15 cellular contexts compared by ENCODE assay signal in genomic region chr5:96664669-96665068, GRCh38. TPM values are rescaled to one million over a fixed set of nuclear protein-coding genes. Genes with fewer than 3 reads are reported as not detected.
DNase-seq lines count a peak whose midpoint lies in the region; ATAC-seq and TF ChIP-seq lines count a peak whose summit lies in the region.
"Had no signal": no experiment of that assay in that cellular context is flagged by ENCODE, and none has a peak within 500 bp of the region (broad histone marks: within the 10 kb centered on the region; RNA-seq: fewer than 3 reads in every experiment).

No MANE protein-coding gene starts in this region.

- no peak overlapping the region for H3K27ac ChIP-seq in CD8-positive, alpha-beta memory T cell (ENCODE audit: low read depth, low read length)
- H3K27ac ChIP-seq in mammary epithelial cell (ENCODE audit: insufficient read depth, low read depth, low read length) (no peak overlapping the region), spleen (peak overlapping the region in 1 of 8 donors; percentile 16), ovary (no peak overlapping the region)
- H3K27ac ChIP-seq: psoas muscle, SJCRH30 had no signal

- peaks cover 0 to 24% (median 2%) of the 10 kb centered on the region in 3 donors for H3K36me3 Mint-ChIP-seq in CD8-positive, alpha-beta memory T cell
- H3K36me3 Mint-ChIP-seq in progenitor cell of endocrine pancreas (ENCODE audit: insufficient read depth): peaks cover 2% of the 10 kb centered on the region

- CTCF ChIA-PET in CD8-positive, alpha-beta memory T cell (lab: Charles Lee): no interaction called here
- CTCF ChIA-PET in mammary epithelial cell (lab: Charles Lee; ENCODE audit: low non-redundant PET): no interaction called here

- no peak for TF ChIP-seq POLR2A in spleen (IDR thresholded peaks at IDR 0.05)
- no peak for TF ChIP-seq POLR2A in ovary (IDR thresholded peaks at IDR 0.05)

- no peak overlapping the region for H2AFZ ChIP-seq in mammary epithelial cell (ENCODE audit: low read depth, low read length)

- no peaks in the 10 kb centered on the region for H3K27me3 ChIP-seq in CD8-positive, alpha-beta memory T cell (ENCODE audit: insufficient read depth, low read length, poor library complexity, severe bottlenecking)
- H3K27me3 ChIP-seq in mammary epithelial cell (ENCODE audit: insufficient read depth, low read length): no peaks in the 10 kb centered on the region
- H3K27me3 ChIP-seq in spleen (replicated peaks in 1 of 7): no peaks in the 10 kb centered on the region
- no peaks in the 10 kb centered on the region for H3K27me3 ChIP-seq in ovary
- H3K27me3 ChIP-seq: SJCRH30 had no signal

- H3K79me2 ChIP-seq in mammary epithelial cell (ENCODE audit: insufficient read depth, low read length): peaks cover 68% of the 10 kb centered on the region

- H3K4me3 ChIP-seq in CD8-positive, alpha-beta memory T cell (ENCODE audit: low read length): no peak overlapping the region
- peak overlapping the region in 2 of 3 experiments; percentile 94 to 99 for H3K4me3 ChIP-seq in mammary epithelial cell (replicated peaks in 1 of 3; ENCODE audit: insufficient read depth in 1 of 3, low read depth in 2 of 3, low read length in 3 of 3)
- no peak overlapping the region for H3K4me3 ChIP-seq in spleen
- H3K4me3 ChIP-seq in ovary: no peak overlapping the region
- H3K4me3 ChIP-seq: psoas muscle, SJCRH30 had no signal

- DNase-seq in CD8-positive, alpha-beta memory T cell: peak in 2 of 5 donors; percentile 11 to 30
- DNase-seq in OCI-M1 (lab: John Stamatoyannopoulos, UW) (peak; percentile 81), mammary epithelial cell (no peak), progenitor cell of endocrine pancreas (ENCODE audit: low spot score, unreplicated experiment) (no peak), NCI-H82 treated with DMSO at 0.1 percent for 48 hours (lab: John Stamatoyannopoulos, UW; ENCODE audit: unreplicated experiment) (no peak), spleen (no peak), ovary (no peak)
- DNase-seq: activated CD4-positive, alpha-beta T cell treated with anti-CD3 and anti-CD28 coated beads, Interleukin-2, amount 10 ng/mL, durations not matched to agents 24 days and 14 days; activated T-cell treated with anti-CD3 and anti-CD28 coated beads, Interleukin-2, amount 50 U/mL, for 1 hour; Kasumi-1; NCI-H446; psoas muscle; SJCRH30; T1000 had no signal

- H4K20me1 ChIP-seq in mammary epithelial cell (ENCODE audit: insufficient read depth, low read length): no peaks in the 10 kb centered on the region

- peaks cover 62 to 83% (median 81%) of the 10 kb centered on the region in 3 donors for H3K4me1 Mint-ChIP-seq in CD8-positive, alpha-beta memory T cell
- peaks cover 27% of the 10 kb centered on the region for H3K4me1 Mint-ChIP-seq in progenitor cell of endocrine pancreas (ENCODE audit: low read depth)

- POLR2A ChIA-PET in CD8-positive, alpha-beta memory T cell (lab: Charles Lee): interaction anchor here (0.7 kb wide), 1 partner anchor 9 kb away, joined by 3 read pairs; no protein-coding TSS in a partner anchor

- no peaks in the 10 kb centered on the region for H3K27me3 Mint-ChIP-seq in CD8-positive, alpha-beta memory T cell
- H3K27me3 Mint-ChIP-seq in progenitor cell of endocrine pancreas: peaks cover 3% of the 10 kb centered on the region

- in situ Hi-C loops in mammary epithelial cell (cut with MboI; ENCODE audit: low sequenced_read_pairs in 2 of 2): loop anchor here in 1 of 2 donors (10.0 kb wide), 1 partner anchor 50 kb away; no protein-coding TSS in a partner anchor

- no peaks in the 10 kb centered on the region for H3K9me3 ChIP-seq in CD8-positive, alpha-beta memory T cell (ENCODE audit: low read length)
- H3K9me3 ChIP-seq in mammary epithelial cell (replicated peaks; ENCODE audit: insufficient read depth, low read length): no peaks in the 10 kb centered on the region
- no peaks in the 10 kb centered on the region for H3K9me3 ChIP-seq in spleen
- no peaks in the 10 kb centered on the region for H3K9me3 ChIP-seq in ovary
- H3K9me3 ChIP-seq: psoas muscle, SJCRH30 had no signal

- TF ChIP-seq EP300 in ovary (IDR thresholded peaks at IDR 0.05): no peak

- no peaks in the 10 kb centered on the region for H3K9me3 Mint-ChIP-seq in CD8-positive, alpha-beta memory T cell
- no peaks in the 10 kb centered on the region for H3K9me3 Mint-ChIP-seq in progenitor cell of endocrine pancreas (ENCODE audit: low read depth)
- H3K9me3 Mint-ChIP-seq: activated CD4-positive, alpha-beta T cell treated with anti-CD3 and anti-CD28 coated beads, Interleukin-2, amount 10 ng/mL, durations not matched to agents 24 days and 14 days had no signal

- no peak for TF ChIP-seq CTCF in mammary epithelial cell (conservative IDR thresholded peaks at IDR 0.05 in 1 of 2, IDR thresholded peaks at IDR 0.05 in 1 of 2; ENCODE audit: extremely low read depth in 1 of 2, insufficient read depth in 1 of 2, low read depth in 1 of 2, low read length in 2 of 2)
- no peak for TF ChIP-seq CTCF in progenitor cell of endocrine pancreas (IDR thresholded peaks at IDR 0.05; ENCODE audit: unreplicated experiment)
- TF ChIP-seq CTCF in spleen (IDR thresholded peaks at IDR 0.05 in 8 of 11, conservative IDR thresholded peaks at IDR 0.05 in 3 of 11): no peak
- no peak for TF ChIP-seq CTCF in ovary (IDR thresholded peaks at IDR 0.05)

- intact Hi-C loops in mammary epithelial cell (cut with micrococcal nuclease) (loop anchor here (5.0 kb wide), 1 partner anchor 38 kb away; no protein-coding TSS in a partner anchor), spleen (cut with DNase I; ENCODE audit: low total_unique reads) (no loop called here), ovary (cut with DNase I) (no loop called here)

- peak overlapping the region in 4 of 7 donors; percentile 53 to 99 (median 74) for H3K4me3 Mint-ChIP-seq in CD8-positive, alpha-beta memory T cell
- peak overlapping the region; percentile 9 for H3K4me3 Mint-ChIP-seq in progenitor cell of endocrine pancreas (ENCODE audit: low read depth)

- H3K27ac Mint-ChIP-seq in CD8-positive, alpha-beta memory T cell: peak overlapping the region in 7 of 8 donors; percentile 70 to 98 (median 84)
- no peak overlapping the region for H3K27ac Mint-ChIP-seq in progenitor cell of endocrine pancreas
- H3K27ac Mint-ChIP-seq: activated CD4-positive, alpha-beta T cell treated with anti-CD3 and anti-CD28 coated beads, Interleukin-2, amount 10 ng/mL, durations not matched to agents 24 days and 14 days had no signal

- ATAC-seq in HG02763 (IDR thresholded peaks at IDR 0.05; ENCODE audit: unreplicated experiment): no peak
- ATAC-seq: psoas muscle had no signal

- H3K4me2 ChIP-seq in mammary epithelial cell (ENCODE audit: insufficient read depth, low read depth, low read length): peak overlapping the region; percentile 85

- H3K36me3 ChIP-seq in CD8-positive, alpha-beta memory T cell (ENCODE audit: insufficient read depth, low read length): no peaks in the 10 kb centered on the region
- H3K36me3 ChIP-seq in mammary epithelial cell (ENCODE audit: insufficient read depth, low read length): no peaks in the 10 kb centered on the region
- H3K36me3 ChIP-seq in spleen: no peaks in the 10 kb centered on the region
- no peaks in the 10 kb centered on the region for H3K36me3 ChIP-seq in ovary
- H3K36me3 ChIP-seq: SJCRH30 had no signal

- peak overlapping the region; percentile 17 for H3K9ac ChIP-seq in mammary epithelial cell (ENCODE audit: insufficient read depth, low read length)

- no TSS peak for BruUV-seq in mammary epithelial cell (replicated peaks; lab: Mats Ljungman, UMichigan)

- H3K4me1 ChIP-seq in CD8-positive, alpha-beta memory T cell (ENCODE audit: insufficient read depth, low read length): peaks cover 34% of the 10 kb centered on the region
- H3K4me1 ChIP-seq in mammary epithelial cell (ENCODE audit: insufficient read depth, low read length) (peaks cover 23% of the 10 kb centered on the region), spleen (peaks cover 3 to 84% (median 33%) of the 10 kb centered on the region in 6 donors), ovary (ENCODE audit: insufficient read depth) (no peaks in the 10 kb centered on the region)

- dilution Hi-C loops in mammary epithelial cell (cut with HindIII; ENCODE audit: low sequenced_read_pairs): loop anchor here (5.0 kb wide), 1 partner anchor 47 kb away; no protein-coding TSS in a partner anchor

RNA-seq across cellular contexts. Expression of gene CAST, which starts 2.5 kb away (rescaled TPM):
- 100 to 1,000 TPM; 127 to 134 TPM for total RNA-seq in CD8-positive, alpha-beta memory T cell
- polyA plus RNA-seq in CD8-positive, alpha-beta memory T cell: 94.6 TPM
- 100 to 1,000 TPM; 397 to 459 TPM for total RNA-seq in mammary epithelial cell
- 339 TPM for polyA plus RNA-seq in mammary epithelial cell
- 359 TPM for polyA minus RNA-seq in mammary epithelial cell
- 97.0 and 111 TPM in 2 replicates for total RNA-seq in progenitor cell of endocrine pancreas
- 100 to 1,000 TPM; 158 to 233 (median 197) TPM for total RNA-seq in spleen
- 10 to 100 TPM; 30.0 to 48.3 (median 30.4) TPM for polyA plus RNA-seq in spleen
- total RNA-seq in ovary: 100 to 1,000 TPM; 119 to 218 (median 173) TPM
- polyA plus RNA-seq in ovary: 100 to 1,000 TPM in 1 of 2 donors, 10 to 100 TPM in 1; 61.2 to 276 TPM

Comparison
In these comparisons a context has a peak if more than half of its experiments do, and no peak if none do; other contexts are left out.
1. H3K4me3 ChIP-seq: peak in mammary epithelial cell (2 of 3); none in CD8-positive, alpha-beta memory T cell (single experiment), spleen (0 of 8) and ovary (single experiment).